8 cellular contexts compared by ENCODE assay signal in genomic region chr20:25863536-25864325, GRCh38.
DNase-seq lines count a peak whose midpoint lies in the region; ATAC-seq, FAIRE-seq and TF ChIP-seq lines count a peak whose summit lies in the region.

No MANE protein-coding gene starts in this region.

- no peaks in the 10 kb centered on the region for H3K36me3 Mint-ChIP-seq in CD4-positive, CD25-positive, alpha-beta regulatory T cell
- H3K36me3 Mint-ChIP-seq in IgD-negative memory B cell (peaks cover 2% of the 10 kb centered on the region), natural killer cell (no peaks in the 10 kb centered on the region)

- H3K9me3 ChIP-seq in CD4-positive, CD25-positive, alpha-beta regulatory T cell (ENCODE audit: control insufficient read depth in 2 of 2, low read length in 2 of 2): no peaks in the 10 kb centered on the region

- intact Hi-C loops in natural killer cell (cut with micrococcal nuclease): no loop called here

- TF ChIP-seq CTCF in choroid plexus epithelial cell (conservative IDR thresholded peaks at IDR 0.05; ENCODE audit: low read depth, low read length) (no peak), natural killer cell (IDR thresholded peaks at IDR 0.05) (no peak)

- H3K4me1 ChIP-seq in CD4-positive, CD25-positive, alpha-beta regulatory T cell (ENCODE audit: control insufficient read depth, insufficient read depth, low read length, poor library complexity, severe bottlenecking): peaks cover 46% of the 10 kb centered on the region

- peaks cover 49% of the 10 kb centered on the region for H3K27me3 Mint-ChIP-seq in CD4-positive, CD25-positive, alpha-beta regulatory T cell
- peaks cover 64% of the 10 kb centered on the region for H3K27me3 Mint-ChIP-seq in IgD-negative memory B cell
- H3K27me3 Mint-ChIP-seq in natural killer cell (ENCODE audit: low read depth in 2 of 2): peaks cover 57 to 65% of the 10 kb centered on the region in 2 donors

- ATAC-seq in CD4-positive, CD25-positive, alpha-beta regulatory T cell (ENCODE audit: low read depth in 2 of 2): no peak
- no peak for ATAC-seq in natural killer cell

- peak overlapping the region; percentile 64 to 81 (median 74) for H3K4me3 Mint-ChIP-seq in CD4-positive, CD25-positive, alpha-beta regulatory T cell
- H3K4me3 Mint-ChIP-seq in IgD-negative memory B cell (peak overlapping the region; percentile 76 to 97 (median 82)), natural killer cell (peak overlapping the region; percentile 85)

- no peaks in the 10 kb centered on the region for H3K36me3 ChIP-seq in CD4-positive, CD25-positive, alpha-beta regulatory T cell (ENCODE audit: control insufficient read depth, insufficient read depth, low read length)

- H3K9me3 Mint-ChIP-seq in CD4-positive, CD25-positive, alpha-beta regulatory T cell: peaks cover 0 to 4% (median 0%) of the 10 kb centered on the region in 7 donors
- H3K9me3 Mint-ChIP-seq in IgD-negative memory B cell (no peaks in the 10 kb centered on the region), natural killer cell (no peaks in the 10 kb centered on the region)

- H3K27ac ChIP-seq in CD4-positive, CD25-positive, alpha-beta regulatory T cell (ENCODE audit: insufficient read depth, low read length, poor library complexity, severe bottlenecking): no peak overlapping the region

- no peak for DNase-seq in CD4-positive, CD25-positive, alpha-beta regulatory T cell
- peak; percentile 13 for DNase-seq in choroid plexus epithelial cell (ENCODE audit: low read depth)
- no peak for DNase-seq in natural killer cell
- no peak for DNase-seq in stimulated activated naive CD4-positive, alpha-beta T cell (lab: John Stamatoyannopoulos, UW)
- DNase-seq in hepatic stellate cell (ENCODE audit: low spot score): no peak
- no peak for DNase-seq in GDM1 (lab: John Stamatoyannopoulos, UW)
- DNase-seq in RCC 7860 (ENCODE audit: low spot score): no peak

- peaks cover 4% of the 10 kb centered on the region for H3K27me3 ChIP-seq in CD4-positive, CD25-positive, alpha-beta regulatory T cell (ENCODE audit: control insufficient read depth, insufficient read depth, low read length)

- no peak overlapping the region for H3K27ac Mint-ChIP-seq in CD4-positive, CD25-positive, alpha-beta regulatory T cell
- peak overlapping the region in 2 of 3 donors; percentile 71 for H3K27ac Mint-ChIP-seq in IgD-negative memory B cell
- peak overlapping the region; percentile 35 to 85 for H3K27ac Mint-ChIP-seq in natural killer cell

- FAIRE-seq in RCC 7860 (lab: Jason Lieb, UNC): no peak

- H3K4me3 ChIP-seq in CD4-positive, CD25-positive, alpha-beta regulatory T cell (ENCODE audit: low read depth, low read length): no peak overlapping the region
- peak overlapping the region; percentile 48 for H3K4me3 ChIP-seq in choroid plexus epithelial cell (ENCODE audit: low read depth, low read length)

- peaks cover 0 to 82% (median 15%) of the 10 kb centered on the region in 4 donors for H3K4me1 Mint-ChIP-seq in CD4-positive, CD25-positive, alpha-beta regulatory T cell
- H3K4me1 Mint-ChIP-seq in IgD-negative memory B cell (peaks cover 23 to 39% (median 32%) of the 10 kb centered on the region in 3 donors), natural killer cell (peaks cover 63 to 88% of the 10 kb centered on the region in 2 donors)

Comparison
In these comparisons a context has a peak if more than half of its experiments do, and no peak if none do; other contexts are left out.
1. H3K27ac Mint-ChIP-seq: peak in IgD-negative memory B cell (2 of 3) and natural killer cell (2 of 2); none in CD4-positive, CD25-positive, alpha-beta regulatory T cell (0 of 3).
2. Peak in every context shown above with its lines, with median percentiles within 50 percentile points of each other: H3K4me3 Mint-ChIP-seq.